Comparison of ENCODE assay signal across 10 cellular contexts in the genomic region with DNA sequence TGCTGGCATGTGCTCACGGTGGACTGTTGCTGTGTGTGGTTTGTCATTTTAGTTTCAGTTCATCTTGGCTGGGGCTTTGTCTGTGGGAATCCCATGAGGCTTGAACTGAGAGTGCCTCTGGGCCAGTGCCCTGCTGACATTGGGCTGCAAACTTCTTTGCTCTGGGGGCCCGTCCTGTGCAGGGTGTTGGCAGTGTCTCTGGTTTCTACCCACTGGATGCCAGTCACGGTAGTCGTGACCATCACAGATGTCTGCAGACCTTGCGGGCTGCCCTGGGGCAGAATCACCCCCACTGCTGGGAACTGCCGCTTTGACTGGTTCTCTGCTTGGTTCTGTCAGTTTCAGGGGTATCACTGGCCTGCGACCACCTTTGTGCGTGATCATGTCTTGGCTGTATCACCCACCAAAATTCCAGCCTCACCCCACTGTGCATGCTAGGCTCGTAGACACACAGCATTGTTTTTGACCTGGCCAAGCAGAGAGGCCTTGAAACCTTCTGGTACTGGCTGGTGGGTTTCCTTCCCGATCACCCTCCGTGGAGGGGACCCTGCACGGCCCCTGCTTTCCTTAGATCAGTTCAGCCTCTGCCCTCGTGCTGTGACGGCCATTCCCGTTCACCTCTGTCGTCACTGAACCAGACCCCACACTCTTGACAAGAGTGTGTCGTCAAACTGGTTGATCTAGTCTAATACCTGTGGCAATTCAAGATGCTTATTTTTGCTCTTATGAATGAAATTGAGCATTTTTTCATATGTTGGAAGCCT. TPM values are rescaled to one million over a fixed set of nuclear protein-coding genes. Genes with fewer than 3 reads are reported as not detected.
DNase-seq lines count a peak whose midpoint lies in the region; ATAC-seq and TF ChIP-seq lines count a peak whose summit lies in the region.
"Had no signal": no experiment of that assay in that cellular context is flagged by ENCODE, and none has a peak within 500 bp of the region (broad histone marks: within the 10 kb centered on the region; RNA-seq: fewer than 3 reads in every experiment).

No MANE protein-coding gene starts in this region.

- H3K4me1 ChIP-seq in heart left ventricle (peaks cover 0 to 9% (median 0%) of the 10 kb centered on the region in 12 donors), Peyer's patch (peaks cover 0 to 7% (median 0%) of the 10 kb centered on the region in 4 donors)

- no peak for TF ChIP-seq CTCF in heart left ventricle (IDR thresholded peaks at IDR 0.05)
- TF ChIP-seq CTCF in Peyer's patch (IDR thresholded peaks at IDR 0.05), result no peak

- H3K9me3 ChIP-seq in heart left ventricle, result no peaks in the 10 kb centered on the region
- no peaks in the 10 kb centered on the region for H3K9me3 ChIP-seq in Peyer's patch

- ATAC-seq in heart left ventricle, result no peak
- peak; percentile 81 for ATAC-seq in HG02884 (IDR thresholded peaks at IDR 0.05; ENCODE audit: unreplicated experiment)

- H3K4me3 ChIP-seq in heart left ventricle (no peak overlapping the region), Peyer's patch (no peak overlapping the region)
- H3K4me3 ChIP-seq: GM23338 had no signal

- no peaks in the 10 kb centered on the region for H3K36me3 ChIP-seq in heart left ventricle
- H3K36me3 ChIP-seq in Peyer's patch, result no peaks in the 10 kb centered on the region

- intact Hi-C loops in cardiac septum (cut with DNase I), result no loop called here
- intact Hi-C loops in heart left ventricle (cut with DNase I), result no loop called here

- 72 to 81% (median 74%) methylated on average over 17 of the region's 17 CpGs for WGBS in heart left ventricle, 4 donors

- no peak overlapping the region for H3K27ac ChIP-seq in heart left ventricle
- no peak overlapping the region for H3K27ac ChIP-seq in Peyer's patch

- DNase-seq in cardiac septum (ENCODE audit: low spot score) (peak; percentile 63), heart left ventricle (no peak), Peyer's patch (peak in 2 of 3 donors; percentile 34 to 36), ureter (ENCODE audit: low spot score) (peak; percentile 41), superior temporal gyrus (ENCODE audit: extremely low spot score) (no peak), 8988T (no peak)
- no peak for DNase-seq in stimulated activated CD4-positive, alpha-beta T cell treated with anti-CD3 and anti-CD28 coated beads, Interleukin-4, amount 100 ng/mL, for 1 hour

- TF ChIP-seq POLR2A in heart left ventricle (IDR thresholded peaks at IDR 0.05) (no peak), Peyer's patch (IDR thresholded peaks at IDR 0.05) (no peak)

- H3K27me3 ChIP-seq in heart left ventricle, result peaks cover 0 to 28% (median 8%) of the 10 kb centered on the region in 9 donors
- no peaks in the 10 kb centered on the region for H3K27me3 ChIP-seq in Peyer's patch

RNA-seq across cellular contexts. Expression of a gene that starts 57.6 kb away (rescaled TPM):
- 0.32 TPM for total RNA-seq in cardiac septum
- 1 to 10 TPM in 1 of 9 donors, under 1 TPM in 1, not detected in 7; 0.18 to 1.5 TPM for total RNA-seq in heart left ventricle
- polyA plus RNA-seq in heart left ventricle, result under 1 TPM in 1 of 2 donors, not detected in 1; 0.07 TPM
- 1 to 10 TPM in 3 of 4 donors, not detected in 1; 2.3 to 3.8 (median 3.2) TPM for total RNA-seq in Peyer's patch
- total RNA-seq in ureter, result not detected
- polyA plus RNA-seq: neural cell had no signal

Comparison
In these comparisons a context has a peak if more than half of its experiments do, and no peak if none do; other contexts are left out.
1. DNase-seq: peak in cardiac septum (single experiment), Peyer's patch (2 of 3) and ureter (single experiment); none in heart left ventricle (0 of 5), stimulated activated CD4-positive, alpha-beta T cell treated with anti-CD3 and anti-CD28 coated beads, Interleukin-4, amount 100 ng/mL, for 1 hour (single experiment), superior temporal gyrus (single experiment) and 8988T (single experiment).